In the genomic region with DNA sequence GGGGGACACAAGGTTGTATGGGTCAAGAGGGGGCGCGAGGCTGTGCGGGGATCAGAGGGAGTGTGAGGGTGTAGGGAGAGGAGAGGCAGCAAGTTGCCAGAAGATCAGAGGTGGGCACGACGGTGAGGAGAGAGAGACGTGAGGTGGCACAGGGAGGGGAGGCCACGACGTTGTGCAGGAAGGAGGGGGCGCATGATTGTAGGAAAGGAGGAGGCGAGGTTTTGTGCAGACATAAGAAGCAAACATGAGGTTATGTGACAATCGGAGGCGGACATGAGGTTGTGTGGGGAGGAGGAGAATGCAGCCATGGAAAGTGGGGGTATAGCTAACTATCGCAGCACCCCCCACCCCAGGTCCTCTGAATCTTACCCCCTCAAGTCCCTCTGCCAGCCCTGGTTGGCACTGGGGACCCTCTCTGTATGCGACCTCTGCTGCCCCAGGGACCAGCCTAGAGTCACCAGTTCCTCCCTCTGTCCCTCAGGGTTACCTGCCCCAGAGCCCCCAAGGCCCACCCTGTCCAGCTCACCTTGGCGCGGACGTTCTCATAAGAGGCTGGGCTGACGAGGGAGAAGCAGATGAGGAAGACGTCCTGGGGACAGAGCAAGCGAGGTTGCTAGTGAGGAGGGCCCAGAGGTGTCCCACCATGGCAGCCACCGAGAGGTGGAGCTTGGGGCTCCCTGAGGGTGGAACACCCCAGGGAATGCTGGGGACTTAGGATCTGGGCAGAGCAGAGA, we compare ENCODE assay signal across 11 cellular contexts. TPM values are rescaled to one million over a fixed set of nuclear protein-coding genes. Genes with fewer than 3 reads are reported as not detected.
DNase-seq lines count a peak whose midpoint lies in the region; ATAC-seq and TF ChIP-seq lines count a peak whose summit lies in the region.
"Had no signal": no experiment of that assay in that cellular context is flagged by ENCODE, and none has a peak within 500 bp of the region (broad histone marks: within the 10 kb centered on the region; RNA-seq: fewer than 3 reads in every experiment).

No MANE protein-coding gene starts in this region.

- H3K27me3 ChIP-seq in BLaER1 = no peaks in the 10 kb centered on the region
- H3K27me3 ChIP-seq in heart left ventricle = peaks cover 0 to 64% (median 19%) of the 10 kb centered on the region in 9 donors

- H4K20me1 ChIP-seq in BLaER1 = peaks cover 91% of the 10 kb centered on the region

- H3K4me1 Mint-ChIP-seq in naive thymus-derived CD8-positive, alpha-beta T cell = peaks cover 60 to 92% (median 90%) of the 10 kb centered on the region in 4 donors

- H3K4me1 ChIP-seq in BLaER1 (peaks cover 92% of the 10 kb centered on the region), heart left ventricle (peaks cover 0 to 88% (median 0%) of the 10 kb centered on the region in 12 donors)

- no peaks in the 10 kb centered on the region for H3K9me3 Mint-ChIP-seq in naive thymus-derived CD8-positive, alpha-beta T cell

- peak overlapping the region; percentile 79 to 95 (median 88) for H3K4me3 Mint-ChIP-seq in naive thymus-derived CD8-positive, alpha-beta T cell

- CTCF ChIA-PET in RWPE1 (lab: Yijun Ruan, JAX) = interaction anchor here (0.5 to 0.7 kb wide), 3 partner anchors 32 to 361 kb away, joined by 3 to 4 read pairs (median 3); no protein-coding TSS in a partner anchor

- POLR2A ChIA-PET in RWPE1 (lab: Yijun Ruan, JAX; ENCODE audit: low non-redundant PET) = no interaction called here
- POLR2A ChIA-PET in naive thymus-derived CD8-positive, alpha-beta T cell (lab: Charles Lee) = interaction anchor here (0.7 to 27.3 kb wide), 16 partner anchors 10 to 455 kb away, joined by 3 to 1090 read pairs (median 6); a partner anchor contains a TSS

- 76 to 79% (median 77%) methylated on average over 17 to 21 of the region's 21 CpGs for WGBS in heart left ventricle, 4 donors

- H3K36me3 ChIP-seq in BLaER1 (peaks cover 67% of the 10 kb centered on the region), heart left ventricle (peaks cover 0 to 39% (median 0%) of the 10 kb centered on the region in 9 donors)

- H3K4me3 ChIP-seq in BLaER1 (no peak overlapping the region), heart left ventricle (no peak overlapping the region)
- H3K4me3 ChIP-seq: lung had no signal

- H3K9ac ChIP-seq in BLaER1 = no peak overlapping the region

- intact Hi-C loops in heart left ventricle (cut with DNase I) = no loop called here

- H3K9me3 ChIP-seq in BLaER1 = no peaks in the 10 kb centered on the region
- no peaks in the 10 kb centered on the region for H3K9me3 ChIP-seq in heart left ventricle

- peak; percentile 61 to 71 for ATAC-seq in naive thymus-derived CD8-positive, alpha-beta T cell
- no peak for ATAC-seq in HG03139 (IDR thresholded peaks at IDR 0.05; ENCODE audit: unreplicated experiment)
- ATAC-seq in heart left ventricle = no peak
- ATAC-seq in GM21576 (IDR thresholded peaks at IDR 0.05; ENCODE audit: unreplicated experiment) = no peak

- H3K4me2 ChIP-seq in BLaER1 = peak overlapping the region; percentile 95

- H3K27ac ChIP-seq in BLaER1 (no peak overlapping the region), RWPE1 (peak overlapping the region; percentile 80), heart left ventricle (peak overlapping the region in 1 of 12 donors; percentile 91)

- TF ChIP-seq CTCF in RWPE1 (conservative IDR thresholded peaks at IDR 0.05; ENCODE audit: low read depth) (no peak), heart left ventricle (IDR thresholded peaks at IDR 0.05) (no peak)

- TF ChIP-seq POLR2A in heart left ventricle (IDR thresholded peaks at IDR 0.05) = no peak

- H3K36me3 Mint-ChIP-seq in naive thymus-derived CD8-positive, alpha-beta T cell = peaks cover 0 to 73% (median 24%) of the 10 kb centered on the region in 3 donors

- H3K27ac Mint-ChIP-seq in naive thymus-derived CD8-positive, alpha-beta T cell = peak overlapping the region; percentile 97 to 100 (median 98)

- DNase-seq in RWPE1 (ENCODE audit: low spot score) = no peak
- DNase-seq in activated gamma-delta T cell treated with anti-CD3 and anti-CD28 coated beads, Interleukin-2, amount 50 U/mL, for 16 hours (ENCODE audit: low read depth) = peak; percentile 45
- peak; percentile 52 to 92 (median 76) for DNase-seq in naive thymus-derived CD8-positive, alpha-beta T cell
- no peak for DNase-seq in Kasumi-1 (lab: John Stamatoyannopoulos, UW)
- no peak for DNase-seq in heart left ventricle
- DNase-seq: NCI-H187, retina had no signal

- no peaks in the 10 kb centered on the region for H3K27me3 Mint-ChIP-seq in naive thymus-derived CD8-positive, alpha-beta T cell

RNA-seq across cellular contexts. Expression of a gene that starts 12.5 kb away (rescaled TPM):
- total RNA-seq in naive thymus-derived CD8-positive, alpha-beta T cell = 100 to 1,000 TPM; 295 to 297 TPM
- polyA plus RNA-seq in naive thymus-derived CD8-positive, alpha-beta T cell = 1,000 to 10,000 TPM in 2 of 3 donors, 100 to 1,000 TPM in 1; 740 to 1,115 (median 1,110) TPM
- total RNA-seq in heart left ventricle = 10 to 100 TPM in 2 of 9 donors, 1 to 10 TPM in 7; 1.4 to 60.5 (median 3.8) TPM
- 1 to 10 TPM; 1.3 to 4.6 TPM for polyA plus RNA-seq in heart left ventricle

RNA-seq across cellular contexts. Expression of a gene that starts 19.3 kb away (rescaled TPM):
- total RNA-seq in naive thymus-derived CD8-positive, alpha-beta T cell = 10 to 100 TPM; 13.5 to 13.7 TPM
- polyA plus RNA-seq in naive thymus-derived CD8-positive, alpha-beta T cell = 1 to 10 TPM; 2.9 to 7.3 (median 4.2) TPM
- under 1 TPM in 1 of 9 donors, not detected in 8; 0.07 TPM for total RNA-seq in heart left ventricle
- not detected for polyA plus RNA-seq in heart left ventricle

RNA-seq across cellular contexts. Expression of a gene that starts 43.5 kb away (rescaled TPM):
- 10 to 100 TPM; 24.6 to 25.7 TPM for total RNA-seq in naive thymus-derived CD8-positive, alpha-beta T cell
- polyA plus RNA-seq in naive thymus-derived CD8-positive, alpha-beta T cell = 1 to 10 TPM in 2 of 3 donors, under 1 TPM in 1; 0.68 to 4.0 (median 1.7) TPM
- total RNA-seq in heart left ventricle = 10 to 100 TPM in 1 of 9 donors, 1 to 10 TPM in 6, under 1 TPM in 2; 0.31 to 11.9 (median 1.4) TPM
- 1 to 10 TPM in 1 of 2 donors, under 1 TPM in 1; 0.99 to 3.0 TPM for polyA plus RNA-seq in heart left ventricle

RNA-seq across cellular contexts. Expression of a gene that starts 50.7 kb away (rescaled TPM):
- total RNA-seq in naive thymus-derived CD8-positive, alpha-beta T cell = 100 to 1,000 TPM; 177 to 193 TPM
- 10 to 100 TPM; 48.9 to 60.8 (median 54.6) TPM for polyA plus RNA-seq in naive thymus-derived CD8-positive, alpha-beta T cell
- 10 to 100 TPM in 2 of 9 donors, 1 to 10 TPM in 7; 2.5 to 57.8 (median 4.4) TPM for total RNA-seq in heart left ventricle
- polyA plus RNA-seq in heart left ventricle = 1 to 10 TPM; 2.4 to 2.5 TPM

Comparison
In these comparisons a context has a peak if more than half of its experiments do, and no peak if none do; other contexts are left out.
1. DNase-seq: peak in activated gamma-delta T cell treated with anti-CD3 and anti-CD28 coated beads, Interleukin-2, amount 50 U/mL, for 16 hours (single experiment) and naive thymus-derived CD8-positive, alpha-beta T cell (10 of 10); none in RWPE1 (single experiment), Kasumi-1 (0 of 2) and heart left ventricle (0 of 5).
2. ATAC-seq: peak in naive thymus-derived CD8-positive, alpha-beta T cell (2 of 2); none in HG03139 (single experiment), heart left ventricle (0 of 4) and GM21576 (single experiment).
3. RNA of a gene that starts 12.5 kb away (total RNA-seq): 295 to 297 TPM in naive thymus-derived CD8-positive, alpha-beta T cell; 1.4 to 60.5 TPM in heart left ventricle; every median in the first group is over 4 times any median in the second.
4. RNA of a gene that starts 19.3 kb away (total RNA-seq): 13.5 to 13.7 TPM in naive thymus-derived CD8-positive, alpha-beta T cell; 0.07 TPM in heart left ventricle; every median in the first group is over 10 times any median in the second.